1 cellular context compared by ENCODE assay signal in genomic region chr12:105321125-105321524, GRCh38.
TF ChIP-seq lines count a peak whose summit lies in the region.

No MANE protein-coding gene starts in this region.

TF ChIP-seq in HCT116, 20 proteins besides CTCF, POLR2A, EP300 and RAD21 (continued from another document):
- TF ChIP-seq MAX (IDR thresholded peaks at IDR 0.05) = peak; percentile 26; the same call in 1 of the 2 replicates
